8 cellular contexts compared by ENCODE assay signal in genomic region chr1:179143332-179143731, GRCh38.
DNase-seq lines count a peak whose midpoint lies in the region; ATAC-seq and TF ChIP-seq lines count a peak whose summit lies in the region.

No MANE protein-coding gene starts in this region.

- H3K27me3 Mint-ChIP-seq in chondrocyte (ENCODE audit: low read depth), result no peaks in the 10 kb centered on the region

- no peaks in the 10 kb centered on the region for H3K27me3 ChIP-seq in BJ (ENCODE audit: control insufficient read depth, insufficient read depth, low read length)

- no peaks in the 10 kb centered on the region; the same call in 1 of the 2 replicates for H3K36me3 ChIP-seq in BJ (ENCODE audit: control insufficient read depth, insufficient read depth, low read length)

- peaks cover 2% of the 10 kb centered on the region for H3K36me3 Mint-ChIP-seq in chondrocyte (ENCODE audit: low read depth)

- no peak for TF ChIP-seq CTCF in BJ (IDR thresholded peaks at IDR 0.05; ENCODE audit: insufficient read depth, low read depth, low read length)
- no peak for TF ChIP-seq CTCF in chondrocyte (IDR thresholded peaks at IDR 0.05)

- peak overlapping the region; percentile 96 for H3K27ac Mint-ChIP-seq in chondrocyte (ENCODE audit: unreplicated experiment)

- POLR2A ChIA-PET in BJ (lab: Charles Lee), result no interaction called here

- no peak overlapping the region for H3K4me3 ChIP-seq in BJ (ENCODE audit: low read depth, low read length)

- CTCF ChIA-PET in BJ (lab: Yijun Ruan, JAX), result interaction anchor here (0.9 kb wide), 1 partner anchor 50 kb away, joined by 3 read pairs; no protein-coding TSS in a partner anchor

- DNase-seq in BJ (ENCODE audit: low read depth) (peak; percentile 90), LHCN-M2 (ENCODE audit: low read depth) (peak; percentile 94), chondrocyte (ENCODE audit: low spot score) (no peak), non-pigmented ciliary epithelial cell (ENCODE audit: low read depth) (peak; percentile 85), HuH-7.5 (ENCODE audit: low spot score) (no peak), ureter (ENCODE audit: low spot score) (no peak)
- no peak for DNase-seq in NK-92 treated with Interleukin-12 subunit alpha and Interleukin-12 subunit beta, amount 100 ng/mL, for 24 hours (lab: John Stamatoyannopoulos, UW)

- H3K4me3 Mint-ChIP-seq in chondrocyte (ENCODE audit: unreplicated experiment), result peak overlapping the region; percentile 70

- no peaks in the 10 kb centered on the region for H3K9me3 Mint-ChIP-seq in chondrocyte (ENCODE audit: low read depth)

- peaks cover 54% of the 10 kb centered on the region for H3K4me1 Mint-ChIP-seq in chondrocyte (ENCODE audit: low read depth)

- ATAC-seq in GM19324 (IDR thresholded peaks at IDR 0.05; ENCODE audit: low FRiP score, unreplicated experiment), result no peak

Comparison
In these comparisons a context has a peak if more than half of its experiments do, and no peak if none do; other contexts are left out.
1. DNase-seq: peak in BJ (single experiment), LHCN-M2 (single experiment) and non-pigmented ciliary epithelial cell (single experiment); none in chondrocyte (single experiment), HuH-7.5 (single experiment), NK-92 treated with Interleukin-12 subunit alpha and Interleukin-12 subunit beta, amount 100 ng/mL, for 24 hours (single experiment) and ureter (single experiment).